In the genomic region with DNA sequence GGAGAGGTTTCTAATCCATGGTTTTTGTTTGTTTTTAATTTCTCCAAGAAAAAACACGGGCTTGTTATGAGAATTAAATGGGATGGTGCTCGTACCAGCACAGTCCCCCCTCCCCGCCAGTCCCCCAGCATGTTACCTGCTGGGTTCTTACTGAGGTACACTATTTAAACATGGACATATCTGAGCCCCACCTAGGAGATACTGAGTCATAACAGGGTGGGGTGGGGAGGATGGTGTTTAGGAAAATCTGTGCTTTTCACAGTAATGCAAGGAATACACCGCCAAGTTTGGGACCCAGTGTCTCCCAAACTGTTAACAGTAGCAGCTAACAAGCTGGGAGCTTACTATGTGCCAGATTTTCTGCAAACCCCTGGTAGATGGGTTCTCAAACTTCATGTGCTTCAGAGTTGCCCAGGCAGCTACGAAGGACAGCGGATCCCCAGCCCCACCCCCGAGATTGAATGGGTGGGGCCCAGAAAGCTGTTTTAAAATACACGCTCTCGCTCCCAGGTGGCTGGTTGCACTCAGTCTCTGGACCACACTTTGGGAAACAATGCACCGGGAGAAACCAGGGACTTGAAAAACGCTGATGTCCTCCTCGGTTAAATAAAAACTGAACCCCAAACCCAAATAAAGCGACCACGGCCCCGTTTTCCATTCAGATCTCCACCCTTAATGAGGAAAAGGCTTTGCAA, we compare ENCODE assay signal across 8 cellular contexts. TPM values are rescaled to one million over a fixed set of nuclear protein-coding genes. Genes with fewer than 3 reads are reported as not detected.
DNase-seq lines count a peak whose midpoint lies in the region; ATAC-seq, FAIRE-seq and TF ChIP-seq lines count a peak whose summit lies in the region.

No MANE protein-coding gene starts in this region.

- 5% methylated on average over 15 of the region's 15 CpGs for WGBS in GM12878 (ENCODE audit: insufficient coverage, insufficient replicate concordance, low lambda C conversion rate, missing lambda C conversion rate)
- 15 to 19% (median 18%) methylated on average over 15 of the region's 15 CpGs for WGBS in spleen, 5 donors

- no peak for TF ChIP-seq EP300 in GM12878 (IDR thresholded peaks at IDR 0.05; ENCODE audit: borderline replicate concordance in 1 of 2, control insufficient read depth in 1 of 2, low read depth in 2 of 2, low read length in 2 of 2)

- TF ChIP-seq CTCF in GM12878 (IDR thresholded peaks at IDR 0.05 in 2 of 3, conservative IDR thresholded peaks at IDR 0.05 in 1 of 3; ENCODE audit: control insufficient read depth in 2 of 3, extremely low read depth in 1 of 3, insufficient read depth in 1 of 3, low read depth in 3 of 3, low read length in 3 of 3) (no peak), spleen (IDR thresholded peaks at IDR 0.05 in 8 of 11, conservative IDR thresholded peaks at IDR 0.05 in 3 of 11) (no peak)

- peaks cover 36% of the 10 kb centered on the region for H3K79me2 ChIP-seq in GM12878 (ENCODE audit: control insufficient read depth, insufficient read depth, low read length)

- peak; percentile 38 for ATAC-seq in HG03520 (IDR thresholded peaks at IDR 0.05; ENCODE audit: unreplicated experiment)
- peak; percentile 48 for ATAC-seq in SK-N-SH treated with all-trans-retinoic acid at 6 μM for 48 hours
- ATAC-seq in GM12878, result peak; percentile 64

- POLR2A ChIA-PET in GM12878 (lab: Charles Lee), result interaction anchor here (0.6 to 3.3 kb wide), 5 partner anchors 10 to 40 kb away, joined by 3 to 40 read pairs (median 6); no protein-coding TSS in a partner anchor

- peak overlapping the region; percentile 87 to 96 (median 93) for H3K9ac ChIP-seq in BLaER1 treated with 17β-estradiol and CSF1 and Interleukin-3, amounts not matched to agents 10 nM and 100 nM
- peak overlapping the region; percentile 93 for H3K9ac ChIP-seq in GM12878 (ENCODE audit: control insufficient read depth, insufficient read depth, low read length)

- peaks cover 0 to 18% (median 0%) of the 10 kb centered on the region in 11 experiments; a peak in 4 of 22 replicates for H4K20me1 ChIP-seq in BLaER1 treated with 17β-estradiol and CSF1 and Interleukin-3, amounts not matched to agents 10 nM and 100 nM
- no peaks in the 10 kb centered on the region for H4K20me1 ChIP-seq in GM12878 (ENCODE audit: control insufficient read depth, insufficient read depth)

- in situ Hi-C loops in GM18951 (cut with MboI; ENCODE audit: low sequenced_read_pairs, unreplicated experiment) (no loop called here), GM12878 (cut with MboI) (loop anchor here (25.0 kb wide), 2 partner anchors 1378 to 1547 kb away; no protein-coding TSS in a partner anchor)

- CTCF ChIA-PET in GM12878 (lab: Yijun Ruan, JAX), result interaction anchor here (0.8 to 3.6 kb wide), 10 partner anchors 10 to 62 kb away, joined by 3 to 18 read pairs (median 4); no protein-coding TSS in a partner anchor

- H3K27ac ChIP-seq in BLaER1 treated with 17β-estradiol and CSF1 and Interleukin-3, amounts not matched to agents 10 nM and 100 nM, result peak overlapping the region; percentile 80 to 94 (median 90)
- H3K27ac ChIP-seq in GM12878 (ENCODE audit: control insufficient read depth, insufficient read depth), result peak overlapping the region; percentile 93
- H3K27ac ChIP-seq in spleen, result peak overlapping the region; percentile 85 to 94 (median 92)

- H2AFZ ChIP-seq in GM12878 (ENCODE audit: control insufficient read depth, low read depth, low read length), result peak overlapping the region; percentile 76

- SMC1A ChIA-PET in GM12878 (lab: Charles Lee; ENCODE audit: uncharacterized antibody, unreplicated experiment), result interaction anchor here (0.7 to 3.6 kb wide), 9 partner anchors 11 to 161 kb away, joined by 3 to 24 read pairs (median 3); no protein-coding TSS in a partner anchor

- TSS peak; percentile 63 for BruUV-seq in GM12878 (replicated peaks; lab: Mats Ljungman, UMichigan)

- intact Hi-C loops in GM12878 (cut with micrococcal nuclease; ENCODE audit: unreplicated experiment), result loop anchor here (5.0 kb wide), 1 partner anchor 63 kb away; no protein-coding TSS in a partner anchor
- intact Hi-C loops in spleen (cut with DNase I; ENCODE audit: low total_unique reads), result no loop called here

- peaks cover 11 to 20% (median 18%) of the 10 kb centered on the region in 10 experiments for H3K4me1 ChIP-seq in BLaER1 treated with 17β-estradiol and CSF1 and Interleukin-3, amounts not matched to agents 10 nM and 100 nM
- peaks cover 3% of the 10 kb centered on the region; the same call in 1 of the 2 replicates for H3K4me1 ChIP-seq in GM12878 (ENCODE audit: control insufficient read depth, insufficient read depth, low read length)
- peaks cover 12 to 31% (median 20%) of the 10 kb centered on the region in 6 donors for H3K4me1 ChIP-seq in spleen

- peak; percentile 47 for FAIRE-seq in GM12878 (lab: Jason Lieb, UNC)

- RAD21 ChIA-PET in GM12878 (lab: Charles Lee; ENCODE audit: unreplicated experiment), result interaction anchor here (0.6 to 3.3 kb wide), 5 partner anchors 10 to 1539 kb away, joined by 3 to 42 read pairs (median 10); no protein-coding TSS in a partner anchor

- DNase-seq in GM12878 (ENCODE audit: low read depth, low spot score) (no peak), spleen (no peak)
- no peak for DNase-seq in NK-92 treated with Interleukin-12 subunit alpha and Interleukin-12 subunit beta, amount 100 ng/mL, for 24 hours (lab: John Stamatoyannopoulos, UW)

- no peak for TF ChIP-seq RAD21 in GM12878 (IDR thresholded peaks at IDR 0.05; ENCODE audit: insufficient read depth, low read depth, low read length)

- peak overlapping the region; percentile 81 to 96 (median 90) for H3K4me3 ChIP-seq in BLaER1 treated with 17β-estradiol and CSF1 and Interleukin-3, amounts not matched to agents 10 nM and 100 nM
- H3K4me3 ChIP-seq in GM12878, result peak overlapping the region; percentile 91
- H3K4me3 ChIP-seq in iPS-18c (ENCODE audit: insufficient read depth, low read depth, low read length), result peak overlapping the region; percentile 97
- H3K4me3 ChIP-seq in spleen, result peak overlapping the region; percentile 82 to 99 (median 91)

- no peaks in the 10 kb centered on the region for H3K27me3 ChIP-seq in BLaER1 treated with 17β-estradiol and CSF1 and Interleukin-3, amounts not matched to agents 10 nM and 100 nM
- H3K27me3 ChIP-seq in GM12878 (replicated peaks in 1 of 2; ENCODE audit: control insufficient read depth in 2 of 2, insufficient read depth in 2 of 2, low read length in 1 of 2) (no peaks in the 10 kb centered on the region), spleen (replicated peaks in 1 of 7) (no peaks in the 10 kb centered on the region)

- no peaks in the 10 kb centered on the region for H3K9me3 ChIP-seq in BLaER1 treated with 17β-estradiol and CSF1 and Interleukin-3, amounts not matched to agents 10 nM and 100 nM (replicated peaks in 1 of 11)
- H3K9me3 ChIP-seq in GM12878 (replicated peaks; ENCODE audit: control insufficient read depth, insufficient read depth, low read length), result no peaks in the 10 kb centered on the region
- peaks cover 7% of the 10 kb centered on the region for H3K9me3 ChIP-seq in iPS-18c (ENCODE audit: control insufficient read depth, insufficient read depth, low read length)
- no peaks in the 10 kb centered on the region for H3K9me3 ChIP-seq in spleen

- TF ChIP-seq POLR2A in GM18951 (IDR thresholded peaks at IDR 0.05; ENCODE audit: extremely low read depth, insufficient read depth, insufficient read length) (peak; percentile 46), GM12878 (IDR thresholded peaks at IDR 0.05; ENCODE audit: low read depth, low read length) (no peak), spleen (IDR thresholded peaks at IDR 0.05) (no peak)

- H3K4me2 ChIP-seq in BLaER1 treated with 17β-estradiol and CSF1 and Interleukin-3, amounts not matched to agents 10 nM and 100 nM, result peak overlapping the region; percentile 72 to 95 (median 90)
- peak overlapping the region; percentile 91 for H3K4me2 ChIP-seq in GM12878 (ENCODE audit: control insufficient read depth, insufficient read depth)

- peaks cover 13 to 27% (median 19%) of the 10 kb centered on the region in 11 experiments for H3K36me3 ChIP-seq in BLaER1 treated with 17β-estradiol and CSF1 and Interleukin-3, amounts not matched to agents 10 nM and 100 nM
- H3K36me3 ChIP-seq in GM12878 (ENCODE audit: control insufficient read depth in 2 of 2, insufficient read depth in 2 of 2, low read length in 1 of 2) (peaks cover 0 to 5% of the 10 kb centered on the region in 2 experiments; a peak in 1 of 4 replicates), spleen (peaks cover 2 to 16% (median 13%) of the 10 kb centered on the region in 6 donors)

TF ChIP-seq in SK-N-SH treated with all-trans-retinoic acid at 6 μM for 48 hours, 23 proteins besides CTCF, POLR2A, EP300 and RAD21 (continues in another document):
- no peak for TF ChIP-seq ARNTL (CRISPR knock-in tag; IDR thresholded peaks at IDR 0.05; ENCODE audit: borderline replicate concordance, low read depth)
- no peak for TF ChIP-seq ZNF565 (CRISPR knock-in tag; conservative IDR thresholded peaks at IDR 0.05; ENCODE audit: low read depth)
- no peak for TF ChIP-seq ZFP3 (CRISPR knock-in tag; IDR thresholded peaks at IDR 0.05)
- TF ChIP-seq CSDC2 (CRISPR knock-in tag; IDR thresholded peaks at IDR 0.05), result no peak
- TF ChIP-seq ZC3H10 (CRISPR knock-in tag; IDR thresholded peaks at IDR 0.05), result no peak

TF ChIP-seq in GM12878, 131 proteins besides CTCF, POLR2A, EP300 and RAD21 (continues in another document):
- no peak for TF ChIP-seq SREBF2 (IDR thresholded peaks at IDR 0.05; ENCODE audit: low read length)
- no peak for TF ChIP-seq ESRRA (IDR thresholded peaks at IDR 0.05; ENCODE audit: low read length)
- TF ChIP-seq TCF12 (IDR thresholded peaks at IDR 0.05; ENCODE audit: low read depth, low read length), result no peak
- no peak for TF ChIP-seq SMC3 (IDR thresholded peaks at IDR 0.05; ENCODE audit: borderline replicate concordance, low read length)
- 0 out of 2 replicates have a peak, but pooled peaks have one; percentile 26 for TF ChIP-seq FOXK2 (IDR thresholded peaks at IDR 0.05)

RNA-seq across cellular contexts. Expression of gene ZFP64, which starts 1.0 kb away (rescaled TPM):
- 32.2 and 34.9 TPM in 2 replicates for total RNA-seq in GM12878 (2013; cell fraction: nucleolus; rRNA removed)
- total RNA-seq in GM12878 (2014; rRNA removed) (10.6 and 12.3 TPM in 2 replicates), GM12878 (2014; rRNA removed; fragmentation: Illumina TruSeq; extraction: Trizol) (7.2 TPM in 2 replicates), GM12878 (2021) (12.5 and 14.4 TPM in 2 replicates), spleen (10 to 100 TPM in 6 of 7 donors, 1 to 10 TPM in 1; 8.5 to 16.5 (median 11.9) TPM)
- 4.2 TPM for polyA plus RNA-seq in GM12878 (2011; ENCODE audit: low read depth)
- polyA plus RNA-seq in GM12878 (2011; rRNA removed) (12.5 and 21.8 TPM in 2 replicates), GM12878 (2014; fragmentation: Illumina TruSeq; extraction: Trizol) (11.3 and 14.8 TPM in 2 replicates), GM12878 (2014; fragmentation: Nextera tagmentation; extraction: Ambion mirVana) (1 to 10 TPM; 2.3 to 3.3 TPM), GM12878 (2014; rRNA removed) (12.5 and 14.5 TPM in 2 replicates), GM12878 (2016; fragmentation: Nextera tagmentation; extraction: Ambion mirVana) (10 to 100 TPM; 11.0 to 15.5 TPM), spleen (1 to 10 TPM; 3.2 to 4.6 (median 3.3) TPM)
- polyA plus RNA-seq in GM12878 (2011; cell fraction: cytosol; rRNA removed), result 19.0 and 20.8 TPM in 2 replicates
- polyA plus RNA-seq in GM12878 (2011; cell fraction: nucleus; rRNA removed), result 10.5 and 14.0 TPM in 2 replicates
- polyA plus RNA-seq in GM12878 (2012), result 9.5 and 10.9 TPM in 2 replicates
- 24.3 and 33.7 TPM in 2 replicates for polyA minus RNA-seq in GM12878 (2011; rRNA and poly(A)+ RNA removed)
- polyA minus RNA-seq in GM12878 (2011; cell fraction: cytosol; rRNA and poly(A)+ RNA removed), result 9.3 and 11.1 TPM in 2 replicates
- polyA minus RNA-seq in GM12878 (2011; cell fraction: nucleus; rRNA and poly(A)+ RNA removed), result 8.7 and 18.8 TPM in 2 replicates
